In the genomic region with DNA sequence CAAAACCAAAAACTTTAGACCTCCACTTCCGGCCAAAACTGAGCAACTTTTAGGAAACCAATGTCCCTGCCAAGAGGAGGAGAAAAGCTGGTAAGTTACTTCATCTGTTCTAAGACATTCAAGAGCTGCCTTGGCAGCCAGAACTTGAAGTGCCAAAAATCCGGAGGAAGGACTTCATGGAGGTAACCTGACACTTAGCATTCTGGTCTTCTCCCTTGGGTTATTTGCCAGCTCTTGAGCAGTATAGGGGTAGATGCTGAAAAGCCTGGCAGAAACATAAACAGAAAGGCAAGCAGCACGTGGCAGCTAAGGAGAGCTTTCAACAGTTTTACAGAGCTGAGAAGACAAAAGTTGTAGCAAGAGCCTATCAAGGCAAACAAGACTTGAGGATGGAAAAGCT, we compare ENCODE assay signal across 13 cellular contexts. TPM values are rescaled to one million over a fixed set of nuclear protein-coding genes. Genes with fewer than 3 reads are reported as not detected.
DNase-seq lines count a peak whose midpoint lies in the region; ATAC-seq, FAIRE-seq and TF ChIP-seq lines count a peak whose summit lies in the region.
"Had no signal": no experiment of that assay in that cellular context is flagged by ENCODE, and none has a peak within 500 bp of the region (broad histone marks: within the 10 kb centered on the region; RNA-seq: fewer than 3 reads in every experiment).

No MANE protein-coding gene starts in this region.

- no peaks in the 10 kb centered on the region for H3K9me3 ChIP-seq in MM.1S (replicated peaks; ENCODE audit: insufficient read depth, low read length)
- H3K9me3 ChIP-seq: right atrium auricular region had no signal

- no peaks in the 10 kb centered on the region for H3K79me1 ChIP-seq in mesendoderm (ENCODE audit: low read length)

- no peaks in the 10 kb centered on the region for H3K9me2 ChIP-seq in GM23338 (ENCODE audit: insufficient read depth)
- H3K9me2 ChIP-seq in MM.1S (replicated peaks; ENCODE audit: insufficient read depth, low read length), result no peaks in the 10 kb centered on the region

- H2AFZ ChIP-seq in GM23338 (no peak overlapping the region; the same call in 1 of the 2 replicates), MM.1S (ENCODE audit: low read length) (no peak overlapping the region)

- no peaks in the 10 kb centered on the region for H4K20me1 ChIP-seq in GM23338 (replicated peaks; ENCODE audit: insufficient read depth)
- H4K20me1 ChIP-seq in MM.1S (ENCODE audit: insufficient read depth, low read length), result no peaks in the 10 kb centered on the region

- no peak overlapping the region for H3K4me3 Mint-ChIP-seq in GM23338

- H3K27ac ChIP-seq in GM23338 (ENCODE audit: low read depth), result no peak overlapping the region
- no peak overlapping the region for H3K27ac ChIP-seq in mesendoderm (ENCODE audit: low read depth, low read length)
- H3K27ac ChIP-seq in MM.1S (ENCODE audit: low read length), result no peak overlapping the region
- H3K27ac ChIP-seq in foreskin keratinocyte, result no peak overlapping the region
- H3K27ac ChIP-seq: right atrium auricular region, VCaP had no signal

- H3K27me3 ChIP-seq in GM23338 (ENCODE audit: insufficient read depth) (no peaks in the 10 kb centered on the region), bronchial epithelial cell (ENCODE audit: control insufficient read depth, insufficient read depth, low read length) (no peaks in the 10 kb centered on the region), mesendoderm (ENCODE audit: insufficient read depth, low read length, poor library complexity) (no peaks in the 10 kb centered on the region), MM.1S (replicated peaks; ENCODE audit: insufficient read depth, low read length) (no peaks in the 10 kb centered on the region), foreskin keratinocyte (no peaks in the 10 kb centered on the region)
- H3K27me3 ChIP-seq: right atrium auricular region had no signal

- WGBS in mesendoderm (ENCODE audit: extremely low coverage, insufficient coverage, low lambda C conversion rate), result no CpG with 5 or more reads among the region's 3 CpGs

- no peak overlapping the region for H3K4ac ChIP-seq in mesendoderm (ENCODE audit: low read depth, low read length)

- no peak for TF ChIP-seq CTCF in AG09309 (IDR thresholded peaks at IDR 0.05; ENCODE audit: control insufficient read depth, insufficient read depth, low read depth, low read length, missing control alignments)
- TF ChIP-seq CTCF in GM23338 (conservative IDR thresholded peaks at IDR 0.05; ENCODE audit: low read depth in 2 of 2), result no peak
- no peak for TF ChIP-seq CTCF in bronchial epithelial cell (IDR thresholded peaks at IDR 0.05; ENCODE audit: insufficient read depth, low read length, severe bottlenecking)
- TF ChIP-seq CTCF in MM.1S (IDR thresholded peaks at IDR 0.05; ENCODE audit: low read length), result no peak
- no peak for TF ChIP-seq CTCF in foreskin keratinocyte (conservative IDR thresholded peaks at IDR 0.05)

- H3K56ac ChIP-seq in mesendoderm (ENCODE audit: low read length), result no peak overlapping the region

- peaks cover 4% of the 10 kb centered on the region for H3K4me1 Mint-ChIP-seq in GM23338

- H3K9ac ChIP-seq in mesendoderm (ENCODE audit: low read length) (no peak overlapping the region), MM.1S (ENCODE audit: low read length) (no peak overlapping the region)

- ATAC-seq in GM23338 (peak; percentile 77), foreskin keratinocyte (no peak)

- no peak overlapping the region for H3K18ac ChIP-seq in mesendoderm (ENCODE audit: low read length)

- no peak overlapping the region for H2AK5ac ChIP-seq in mesendoderm (ENCODE audit: low read length)

- no peak overlapping the region for H2BK120ac ChIP-seq in mesendoderm (ENCODE audit: low read depth, low read length)

- H3K36me3 Mint-ChIP-seq in GM23338 (ENCODE audit: low read depth), result no peaks in the 10 kb centered on the region

- H3K4me2 ChIP-seq in GM23338 (no peak overlapping the region), mesendoderm (ENCODE audit: low read length) (no peak overlapping the region), MM.1S (ENCODE audit: low read depth, low read length) (no peak overlapping the region)

- H3F3A ChIP-seq in GM23338 (replicated peaks; ENCODE audit: low read depth) (no peaks in the 10 kb centered on the region), MM.1S (ENCODE audit: insufficient read depth, low read length) (no peaks in the 10 kb centered on the region)

- H4K5ac ChIP-seq in mesendoderm (ENCODE audit: low read length), result no peak overlapping the region

- H3K4me1 ChIP-seq in GM23338 (ENCODE audit: insufficient read depth) (peaks cover 8% of the 10 kb centered on the region; the same call in 1 of the 2 replicates), mesendoderm (ENCODE audit: control insufficient read depth, low read depth, low read length) (no peaks in the 10 kb centered on the region), MM.1S (ENCODE audit: low read length) (no peaks in the 10 kb centered on the region), foreskin keratinocyte (no peaks in the 10 kb centered on the region)

- H2BK5ac ChIP-seq in mesendoderm (ENCODE audit: low read length), result no peak overlapping the region

- H3K9me3 Mint-ChIP-seq in GM23338, result no peaks in the 10 kb centered on the region

- no peak overlapping the region for H3K23ac ChIP-seq in mesendoderm (ENCODE audit: low read length)

- H3K79me2 ChIP-seq in GM23338 (replicated peaks; ENCODE audit: insufficient read depth) (no peaks in the 10 kb centered on the region), mesendoderm (ENCODE audit: control insufficient read depth, insufficient read depth, low read length) (no peaks in the 10 kb centered on the region), MM.1S (ENCODE audit: low read length) (no peaks in the 10 kb centered on the region)

- DNase-seq in AG09309 (ENCODE audit: low read depth) (peak; percentile 28), GM23338 (ENCODE audit: low spot score) (peak; percentile 25), bronchial epithelial cell (ENCODE audit: low read depth) (peak; percentile 3), mesendoderm (peak; percentile 17), MM.1S (no peak), foreskin keratinocyte (no peak), activated T-cell treated with anti-CD3 and anti-CD28 coated beads for 4 hours (no peak)
- DNase-seq in activated naive CD4-positive, alpha-beta T cell treated with Interleukin-2 at 50 U/mL for 16 hours, result no peak
- DNase-seq: Calu3, NCI-H1048 had no signal

- no peaks in the 10 kb centered on the region for H3K27me3 Mint-ChIP-seq in GM23338 (ENCODE audit: insufficient read depth, low read depth, poor library complexity)

- H3K27ac Mint-ChIP-seq in GM23338, result no peak overlapping the region

- H2BK15ac ChIP-seq in mesendoderm (replicated peaks; ENCODE audit: low read depth), result no peak overlapping the region

- no peaks in the 10 kb centered on the region for H3K36me3 ChIP-seq in GM23338 (ENCODE audit: insufficient read depth)
- no peaks in the 10 kb centered on the region for H3K36me3 ChIP-seq in bronchial epithelial cell (ENCODE audit: control insufficient read depth, insufficient read depth, low read length)
- no peaks in the 10 kb centered on the region for H3K36me3 ChIP-seq in mesendoderm (ENCODE audit: control insufficient read depth, insufficient read depth, low read length)
- H3K36me3 ChIP-seq in MM.1S (replicated peaks; ENCODE audit: insufficient read depth, low read length), result no peaks in the 10 kb centered on the region
- H3K36me3 ChIP-seq: right atrium auricular region had no signal

- H4K8ac ChIP-seq in mesendoderm (ENCODE audit: low read depth, low read length), result no peak overlapping the region

- H3K4me3 ChIP-seq in AG09309 (ENCODE audit: control insufficient read depth, low read depth, low read length) (no peak overlapping the region), GM23338 (no peak overlapping the region), bronchial epithelial cell (ENCODE audit: low read depth, low read length) (no peak overlapping the region), mesendoderm (ENCODE audit: low read length) (no peak overlapping the region), MM.1S (ENCODE audit: low read length) (no peak overlapping the region)
- H3K4me3 ChIP-seq: right atrium auricular region had no signal

- FAIRE-seq in bronchial epithelial cell (lab: Jason Lieb, UNC), result no peak
- FAIRE-seq: endometrium had no signal

TF ChIP-seq in GM23338, 12 proteins besides CTCF, POLR2A, EP300 and RAD21 (continues in another document):
- no peak for TF ChIP-seq STAT1 (IDR thresholded peaks at IDR 0.05; ENCODE audit: unreplicated experiment)
- TF ChIP-seq, protein P1, sequence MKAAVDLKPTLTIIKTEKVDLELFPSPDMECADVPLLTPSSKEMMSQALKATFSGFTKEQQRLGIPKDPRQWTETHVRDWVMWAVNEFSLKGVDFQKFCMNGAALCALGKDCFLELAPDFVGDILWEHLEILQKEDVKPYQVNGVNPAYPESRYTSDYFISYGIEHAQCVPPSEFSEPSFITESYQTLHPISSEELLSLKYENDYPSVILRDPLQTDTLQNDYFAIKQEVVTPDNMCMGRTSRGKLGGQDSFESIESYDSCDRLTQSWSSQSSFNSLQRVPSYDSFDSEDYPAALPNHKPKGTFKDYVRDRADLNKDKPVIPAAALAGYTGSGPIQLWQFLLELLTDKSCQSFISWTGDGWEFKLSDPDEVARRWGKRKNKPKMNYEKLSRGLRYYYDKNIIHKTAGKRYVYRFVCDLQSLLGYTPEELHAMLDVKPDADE (IDR thresholded peaks at IDR 0.05), result no peak
- no peak for TF ChIP-seq JUNB (IDR thresholded peaks at IDR 0.05; ENCODE audit: unreplicated experiment)
- no peak for TF ChIP-seq EZH2 (IDR thresholded peaks at IDR 0.05; ENCODE audit: low read depth, unreplicated experiment)
- TF ChIP-seq ZNF114 (CRISPR knock-in tag; IDR thresholded peaks at IDR 0.05), result no peak
- no peak for TF ChIP-seq NANOG (IDR thresholded peaks at IDR 0.05; ENCODE audit: borderline replicate concordance)
- no peak for TF ChIP-seq CREB1 (CRISPR knock-in tag; IDR thresholded peaks at IDR 0.05; ENCODE audit: low read depth)
- no peak for TF ChIP-seq POLR2AphosphoS5 (IDR thresholded peaks at IDR 0.05; ENCODE audit: low read depth)
- no peak for TF ChIP-seq EZH2phosphoT487 (IDR thresholded peaks at IDR 0.05; ENCODE audit: unreplicated experiment)

RNA-seq across cellular contexts. Expression of a gene that starts 53.2 kb away (rescaled TPM):
- total RNA-seq in GM23338 (2014; rRNA removed; shearing (Covaris generic)), result 4.3 and 4.5 TPM in 2 replicates
- 0.82 and 0.90 TPM in 2 replicates for polyA plus RNA-seq in GM23338 (2016; fragmentation: Nextera tagmentation; extraction: Ambion mirVana)
- total RNA-seq in bronchial epithelial cell, result 1.1 and 1.4 TPM in 2 replicates
- polyA plus RNA-seq in mesendoderm (2013, experiment 1 of 2), result 1.4 TPM
- 1.2 TPM for polyA plus RNA-seq in mesendoderm (2013, experiment 2 of 2)
- 6.2 and 8.9 TPM in 2 replicates for total RNA-seq in foreskin keratinocyte
- 1.3 and 1.5 TPM in 2 replicates for polyA plus RNA-seq in foreskin keratinocyte

Comparison
In these comparisons a context has a peak if more than half of its experiments do, and no peak if none do; other contexts are left out.
1. DNase-seq: peak in AG09309 (single experiment), GM23338 (single experiment), bronchial epithelial cell (single experiment) and mesendoderm (single experiment); none in MM.1S (single experiment), foreskin keratinocyte (0 of 2), activated naive CD4-positive, alpha-beta T cell treated with Interleukin-2 at 50 U/mL for 16 hours (single experiment) and activated T-cell treated with anti-CD3 and anti-CD28 coated beads for 4 hours (single experiment).